ENCODE assay signal across 18 cellular contexts in genomic region chr1:59340411-59341307, GRCh38. TPM values are rescaled to one million over a fixed set of nuclear protein-coding genes. Genes with fewer than 3 reads are reported as not detected.
DNase-seq lines count a peak whose midpoint lies in the region; ATAC-seq and TF ChIP-seq lines count a peak whose summit lies in the region.
"Had no signal": no experiment of that assay in that cellular context is flagged by ENCODE, and none has a peak within 500 bp of the region (broad histone marks: within the 10 kb centered on the region; RNA-seq: fewer than 3 reads in every experiment).

No MANE protein-coding gene starts in this region.

- peak; percentile 56 for ATAC-seq in GM18508 (IDR thresholded peaks at IDR 0.05; ENCODE audit: insufficient read depth, unreplicated experiment)
- peak; percentile 64 for ATAC-seq in GM19467 (IDR thresholded peaks at IDR 0.05; ENCODE audit: unreplicated experiment)
- ATAC-seq in HG02798 (IDR thresholded peaks at IDR 0.05; ENCODE audit: poor library complexity, unreplicated experiment), result peak; percentile 55
- ATAC-seq in HG03196 (IDR thresholded peaks at IDR 0.05; ENCODE audit: unreplicated experiment), result peak; percentile 76
- ATAC-seq in GM19328 (IDR thresholded peaks at IDR 0.05; ENCODE audit: unreplicated experiment), result no peak
- ATAC-seq in psoas muscle, result no peak
- ATAC-seq: left cardiac atrium had no signal

- no peaks in the 10 kb centered on the region for H3K9me3 ChIP-seq in psoas muscle
- H3K9me3 ChIP-seq: BLaER1, HAP-1 had no signal

- no peaks in the 10 kb centered on the region for H3K4me1 ChIP-seq in psoas muscle
- H3K4me1 ChIP-seq: BLaER1, HAP-1 had no signal

- WGBS in psoas muscle, 3 donors, result 86 to 93% (median 93%) methylated on average over 5 of the region's 5 CpGs

- TF ChIP-seq CTCF in psoas muscle (IDR thresholded peaks at IDR 0.05), result no peak

- H3K27me3 ChIP-seq in psoas muscle (ENCODE audit: insufficient read depth in 3 of 3, low read length in 2 of 3), result no peaks in the 10 kb centered on the region
- H3K27me3 ChIP-seq: BLaER1 had no signal

- no peak overlapping the region for H3K4me3 ChIP-seq in psoas muscle
- H3K4me3 ChIP-seq: BLaER1, HAP-1 had no signal

- intact Hi-C loops in psoas muscle (cut with DNase I), result no loop called here

- H3K36me3 ChIP-seq in psoas muscle (ENCODE audit: insufficient read depth in 1 of 2, low read depth in 1 of 2), result no peaks in the 10 kb centered on the region
- H3K36me3 ChIP-seq: BLaER1, HAP-1 had no signal

- no peak for DNase-seq in DMS 273 treated with DMSO at 0.1 percent for 48 hours (lab: John Stamatoyannopoulos, UW)
- DNase-seq in amniotic stem cell (lab: John Stamatoyannopoulos, UW), result no peak
- no peak for DNase-seq in psoas muscle
- DNase-seq: activated CD4-positive, alpha-beta T cell treated with anti-CD3 and anti-CD28 coated beads, Interleukin-2, amount 50 U/mL, for 4 hours; activated T-cell treated with anti-CD3 and anti-CD28 coated beads, Interleukin-2, amount 50 U/mL, for 24 hours; dermis blood vessel endothelial cell; IMR-90; left cardiac atrium; MM.1S; NCI-H446 treated with DMSO at 0.1 percent for 48 hours; stimulated activated naive CD4-positive, alpha-beta T cell had no signal

- no peak overlapping the region for H3K27ac ChIP-seq in psoas muscle
- H3K27ac ChIP-seq: BLaER1 had no signal

RNA-seq across cellular contexts. Expression of gene FGGY, which starts 43.8 kb away (rescaled TPM):
- total RNA-seq in psoas muscle, result 10 to 100 TPM; 46.5 to 72.2 (median 55.8) TPM
- polyA plus RNA-seq in psoas muscle, result 10 to 100 TPM; 11.9 to 26.4 (median 21.3) TPM

Comparison
In these comparisons a context has a peak if more than half of its experiments do, and no peak if none do; other contexts are left out.
1. ATAC-seq: peak in GM18508 (single experiment), GM19467 (single experiment), HG02798 (single experiment) and HG03196 (single experiment); none in GM19328 (single experiment) and psoas muscle (0 of 4).